Comparison of ENCODE assay signal across 17 cellular contexts in the genomic region with DNA sequence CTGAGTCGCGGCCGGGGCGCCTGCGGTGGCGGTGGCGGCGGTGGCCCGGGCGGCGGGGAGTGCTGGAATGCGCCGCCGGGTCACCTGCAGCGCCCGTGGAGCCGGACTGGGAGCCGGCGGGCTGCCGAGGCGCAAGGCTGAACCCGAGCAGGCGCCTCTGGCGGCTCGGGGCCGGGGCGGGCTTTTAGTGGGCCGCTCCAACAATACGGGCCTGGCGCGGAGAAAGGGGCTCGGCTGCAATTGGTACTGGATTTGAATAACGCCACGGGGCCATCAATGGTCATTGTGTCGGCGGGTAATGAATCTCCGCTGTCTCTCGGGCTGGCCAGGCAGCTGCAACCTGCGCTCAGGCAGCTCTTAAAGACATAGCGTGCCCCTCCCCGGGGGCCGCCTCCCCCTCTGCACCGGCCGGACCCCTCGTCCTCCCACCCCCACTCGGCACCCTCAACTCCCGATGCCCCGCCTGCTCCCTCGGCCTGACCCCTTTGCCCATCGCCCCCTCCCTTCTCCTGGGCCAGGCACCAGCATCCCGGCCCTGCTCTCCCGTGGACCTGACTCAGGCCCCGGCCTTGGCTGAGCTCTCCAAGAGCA. TPM values are rescaled to one million over a fixed set of nuclear protein-coding genes. Genes with fewer than 3 reads are reported as not detected.
DNase-seq lines count a peak whose midpoint lies in the region; ATAC-seq and TF ChIP-seq lines count a peak whose summit lies in the region.
"Had no signal": no experiment of that assay in that cellular context is flagged by ENCODE, and none has a peak within 500 bp of the region (broad histone marks: within the 10 kb centered on the region; RNA-seq: fewer than 3 reads in every experiment).

No MANE protein-coding gene starts in this region.

- H3K27me3 ChIP-seq in mesendoderm (ENCODE audit: insufficient read depth, low read length, poor library complexity) (peaks cover 47% of the 10 kb centered on the region), smooth muscle cell (ENCODE audit: low read depth) (peaks cover 99% of the 10 kb centered on the region), upper lobe of right lung (no peaks in the 10 kb centered on the region)
- H3K27me3 ChIP-seq: pancreas had no signal

- H3K36me3 ChIP-seq in mesendoderm (ENCODE audit: control insufficient read depth, insufficient read depth, low read length): peaks cover 3% of the 10 kb centered on the region
- H3K36me3 ChIP-seq in smooth muscle cell (ENCODE audit: low read depth): no peaks in the 10 kb centered on the region
- H3K36me3 ChIP-seq in upper lobe of right lung: peaks cover 23% of the 10 kb centered on the region

- no peak overlapping the region for H3K23ac ChIP-seq in mesendoderm (ENCODE audit: low read length)

- H3K79me2 ChIP-seq in mesendoderm (ENCODE audit: control insufficient read depth, insufficient read depth, low read length) (no peaks in the 10 kb centered on the region), smooth muscle cell (ENCODE audit: low read depth) (no peaks in the 10 kb centered on the region)

- peaks cover 97% of the 10 kb centered on the region for H3K27me3 Mint-ChIP-seq in WTC11 (ENCODE audit: low read depth)
- H3K27me3 Mint-ChIP-seq in activated CD4-positive, alpha-beta T cell treated with anti-CD3 and anti-CD28 coated beads, Interleukin-2, amount 10 ng/mL, durations not matched to agents 24 days and 14 days: peaks cover 15% of the 10 kb centered on the region

- no peak overlapping the region for H2BK5ac ChIP-seq in mesendoderm (ENCODE audit: low read length)

- H2BK120ac ChIP-seq in mesendoderm (ENCODE audit: low read depth, low read length): no peak overlapping the region

- peak overlapping the region; percentile 13 for H3K9ac ChIP-seq in mesendoderm (ENCODE audit: low read length)
- no peak overlapping the region for H3K9ac ChIP-seq in smooth muscle cell (ENCODE audit: low read depth)
- H3K9ac ChIP-seq: BLaER1 treated with 17β-estradiol and CSF1 and Interleukin-3, amounts not matched to agents 10 nM and 100 nM had no signal

- H4K5ac ChIP-seq in mesendoderm (ENCODE audit: low read length): no peak overlapping the region

- WGBS in mesendoderm (ENCODE audit: extremely low coverage, insufficient coverage, low lambda C conversion rate): no CpG with 5 or more reads among the region's 53 CpGs
- 2% methylated on average over 30 of the region's 53 CpGs for WGBS in smooth muscle cell (ENCODE audit: low lambda C conversion rate)

- peak; percentile 29 for ATAC-seq in WTC11
- no peak for ATAC-seq in upper lobe of right lung
- ATAC-seq: activated CD8-positive, alpha-beta T cell treated with anti-CD3 and anti-CD28 coated beads for 36 hours; HCT116; pancreas had no signal

- peaks cover 52% of the 10 kb centered on the region for H4K20me1 ChIP-seq in smooth muscle cell (ENCODE audit: low read depth)

- no peak for TF ChIP-seq CTCF in WTC11 (IDR thresholded peaks at IDR 0.05)
- no peak for TF ChIP-seq CTCF in smooth muscle cell (IDR thresholded peaks at IDR 0.05; ENCODE audit: borderline replicate concordance, insufficient read depth, poor library complexity, severe bottlenecking)
- no peak for TF ChIP-seq CTCF in upper lobe of right lung (IDR thresholded peaks at IDR 0.05)

- H2BK15ac ChIP-seq in mesendoderm (replicated peaks; ENCODE audit: low read depth): no peak overlapping the region

- H3K79me1 ChIP-seq in mesendoderm (ENCODE audit: low read length): no peaks in the 10 kb centered on the region

- H3K4me1 Mint-ChIP-seq in WTC11: peaks cover 64% of the 10 kb centered on the region
- H3K4me1 Mint-ChIP-seq in activated CD4-positive, alpha-beta T cell treated with anti-CD3 and anti-CD28 coated beads, Interleukin-2, amount 10 ng/mL, durations not matched to agents 24 days and 14 days: peaks cover 3% of the 10 kb centered on the region

- no peak overlapping the region for H3K4me3 ChIP-seq in mesendoderm (ENCODE audit: low read length)
- peak overlapping the region; percentile 8 for H3K4me3 ChIP-seq in smooth muscle cell
- no peak overlapping the region for H3K4me3 ChIP-seq in upper lobe of right lung
- H3K4me3 ChIP-seq: BLaER1 treated with 17β-estradiol and CSF1 and Interleukin-3, amounts not matched to agents 10 nM and 100 nM; pancreas had no signal

- no peak overlapping the region for H3K4ac ChIP-seq in mesendoderm (ENCODE audit: low read depth, low read length)

- DNase-seq in WTC11 (ENCODE audit: low spot score) (peak; percentile 70), globus pallidus (ENCODE audit: low spot score) (peak; percentile 97), mesendoderm (peak; percentile 67), smooth muscle cell (lab: John Stamatoyannopoulos, UW; ENCODE audit: unreplicated experiment) (no peak), hepatic stellate cell (ENCODE audit: low spot score) (no peak), upper lobe of right lung (no peak)
- DNase-seq in activated CD4-positive, CD25-positive, alpha-beta regulatory T cell treated with anti-CD3 and anti-CD28 coated beads, Interleukin-2, amount 50 U/mL, for 72 hours: no peak
- no peak for DNase-seq in activated CD4-positive, alpha-beta T cell treated with anti-CD3 and anti-CD28 coated beads, Interleukin-2, amount 10 ng/mL, durations not matched to agents 24 days and 14 days
- DNase-seq: activated CD8-positive, alpha-beta T cell treated with anti-CD3 and anti-CD28 coated beads for 36 hours; DMS79; KG1; NCI-H1417 treated with DMSO at 0.1 percent for 48 hours had no signal

- no peak overlapping the region for H3K4me2 ChIP-seq in mesendoderm (ENCODE audit: low read length)
- peak overlapping the region; percentile 76 for H3K4me2 ChIP-seq in smooth muscle cell
- H3K4me2 ChIP-seq: BLaER1 treated with 17β-estradiol and CSF1 and Interleukin-3, amounts not matched to agents 10 nM and 100 nM had no signal

- H3K27ac Mint-ChIP-seq in WTC11: no peak overlapping the region
- no peak overlapping the region for H3K27ac Mint-ChIP-seq in activated CD4-positive, alpha-beta T cell treated with anti-CD3 and anti-CD28 coated beads, Interleukin-2, amount 10 ng/mL, durations not matched to agents 24 days and 14 days
- H3K27ac Mint-ChIP-seq: activated CD8-positive, alpha-beta T cell treated with anti-CD3 and anti-CD28 coated beads for 36 hours; activated T-helper 1 cell treated with anti-CD3 and anti-CD28 coated beads, Interleukin-12 subunit alpha, Interleukin-12 subunit beta, Interleukin-2, Interleukin-4 antibody, amounts not matched to agents 30 ng/mL and 10 ng/mL and 1 ng/mL, durations not matched to agents 14 hours and 24 hours and 36 hours; dendritic cell treated with granulocyte-macrophage colony-stimulating factor and Interleukin-4, amounts not matched to agents 40 ng/mL and 50 ng/mL, for 4 days had no signal

- H3K27ac ChIP-seq in mesendoderm (ENCODE audit: low read depth, low read length) (no peak overlapping the region), smooth muscle cell (ENCODE audit: low read depth) (no peak overlapping the region), upper lobe of right lung (no peak overlapping the region)
- H3K27ac ChIP-seq: BLaER1 treated with 17β-estradiol and CSF1 and Interleukin-3, amounts not matched to agents 10 nM and 100 nM; pancreas had no signal

- POLR2A ChIA-PET in WTC11 (lab: Charles Lee): interaction anchor here (1.1 kb wide), 1 partner anchor 52 kb away, joined by 4 read pairs; no protein-coding TSS in a partner anchor

- no peaks in the 10 kb centered on the region for H3F3A ChIP-seq in smooth muscle cell (ENCODE audit: low read depth)

- H2AFZ ChIP-seq in smooth muscle cell (ENCODE audit: low read depth): no peak overlapping the region

- no peaks in the 10 kb centered on the region for H3K9me3 Mint-ChIP-seq in WTC11
- no peaks in the 10 kb centered on the region for H3K9me3 Mint-ChIP-seq in activated CD4-positive, alpha-beta T cell treated with anti-CD3 and anti-CD28 coated beads, Interleukin-2, amount 10 ng/mL, durations not matched to agents 24 days and 14 days
- H3K9me3 Mint-ChIP-seq: activated CD8-positive, alpha-beta T cell treated with anti-CD3 and anti-CD28 coated beads for 36 hours; activated T-helper 1 cell treated with anti-CD3 and anti-CD28 coated beads, Interleukin-12 subunit alpha, Interleukin-12 subunit beta, Interleukin-2, Interleukin-4 antibody, amounts not matched to agents 30 ng/mL and 10 ng/mL and 1 ng/mL, durations not matched to agents 14 hours and 24 hours and 36 hours; dendritic cell treated with granulocyte-macrophage colony-stimulating factor and Interleukin-4, amounts not matched to agents 40 ng/mL and 50 ng/mL, for 4 days had no signal

- peak overlapping the region; percentile 60 for H3K56ac ChIP-seq in mesendoderm (ENCODE audit: low read length)

- CTCF ChIA-PET in WTC11 (lab: Charles Lee): interaction anchor here (0.5 to 8.3 kb wide), 11 partner anchors 9 to 930 kb away, joined by 3 to 74 read pairs (median 4); a partner anchor contains a TSS

- intact Hi-C loops in upper lobe of right lung (cut with DNase I): no loop called here
- intact Hi-C loops in activated CD4-positive, alpha-beta T cell treated with anti-CD3 and anti-CD28 coated beads, Interleukin-2, amount 10 ng/mL, durations not matched to agents 24 days and 14 days (cut with micrococcal nuclease): no loop called here

- H3K4me1 ChIP-seq in mesendoderm (ENCODE audit: control insufficient read depth, low read depth, low read length) (peaks cover 9% of the 10 kb centered on the region), smooth muscle cell (ENCODE audit: low read depth) (peaks cover 19% of the 10 kb centered on the region), upper lobe of right lung (peaks cover 4% of the 10 kb centered on the region)
- H3K4me1 ChIP-seq: pancreas had no signal

- H2AK5ac ChIP-seq in mesendoderm (ENCODE audit: low read length): no peak overlapping the region

- no peak overlapping the region for H4K8ac ChIP-seq in mesendoderm (ENCODE audit: low read depth, low read length)

- H3K18ac ChIP-seq in mesendoderm (ENCODE audit: low read length): no peak overlapping the region

- peaks cover 4% of the 10 kb centered on the region for H3K36me3 Mint-ChIP-seq in WTC11
- peaks cover 14% of the 10 kb centered on the region for H3K36me3 Mint-ChIP-seq in activated CD4-positive, alpha-beta T cell treated with anti-CD3 and anti-CD28 coated beads, Interleukin-2, amount 10 ng/mL, durations not matched to agents 24 days and 14 days (ENCODE audit: low read depth)

- peak overlapping the region; percentile 63 for H3K4me3 Mint-ChIP-seq in WTC11
- no peak overlapping the region for H3K4me3 Mint-ChIP-seq in activated CD4-positive, alpha-beta T cell treated with anti-CD3 and anti-CD28 coated beads, Interleukin-2, amount 10 ng/mL, durations not matched to agents 24 days and 14 days
- H3K4me3 Mint-ChIP-seq: activated CD8-positive, alpha-beta T cell treated with anti-CD3 and anti-CD28 coated beads for 36 hours; activated T-helper 1 cell treated with anti-CD3 and anti-CD28 coated beads, Interleukin-12 subunit alpha, Interleukin-12 subunit beta, Interleukin-2, Interleukin-4 antibody, amounts not matched to agents 30 ng/mL and 10 ng/mL and 1 ng/mL, durations not matched to agents 14 hours and 24 hours and 36 hours; dendritic cell treated with granulocyte-macrophage colony-stimulating factor and Interleukin-4, amounts not matched to agents 40 ng/mL and 50 ng/mL, for 4 days had no signal

- H3K9me3 ChIP-seq in smooth muscle cell (replicated peaks; ENCODE audit: low read depth) (no peaks in the 10 kb centered on the region), upper lobe of right lung (no peaks in the 10 kb centered on the region)
- H3K9me3 ChIP-seq: BLaER1 treated with 17β-estradiol and CSF1 and Interleukin-3, amounts not matched to agents 10 nM and 100 nM; pancreas had no signal

RNA-seq across cellular contexts. Expression of a gene that starts 22.1 kb away (rescaled TPM):
- total RNA-seq in WTC11 (2021) (52.0 to 67.9 TPM (median 54.3 TPM) in 3 replicates), smooth muscle cell (27.1 and 27.3 TPM in 2 replicates), upper lobe of right lung (56.5 TPM)
- 52.0 TPM for polyA plus RNA-seq in mesendoderm (2013, experiment 1 of 2)
- polyA plus RNA-seq in mesendoderm (2013, experiment 2 of 2): 52.8 TPM
- polyA plus RNA-seq in smooth muscle cell: 41.2 and 48.7 TPM in 2 replicates
- 87.2 and 98.3 TPM in 2 replicates for total RNA-seq in activated CD4-positive, alpha-beta T cell treated with anti-CD3 and anti-CD28 coated beads, Interleukin-2, amount 10 ng/mL, durations not matched to agents 24 days and 14 days

RNA-seq across cellular contexts. Expression of a gene that starts 27.4 kb away (rescaled TPM):
- total RNA-seq in WTC11 (2021) (13.7 to 15.9 TPM (median 15.2 TPM) in 3 replicates), smooth muscle cell (116 and 129 TPM in 2 replicates), upper lobe of right lung (14.0 TPM)
- 3.1 TPM for polyA plus RNA-seq in mesendoderm (2013, experiment 1 of 2)
- 2.8 TPM for polyA plus RNA-seq in mesendoderm (2013, experiment 2 of 2)
- 310 and 357 TPM in 2 replicates for polyA plus RNA-seq in smooth muscle cell
- total RNA-seq in activated CD4-positive, alpha-beta T cell treated with anti-CD3 and anti-CD28 coated beads, Interleukin-2, amount 10 ng/mL, durations not matched to agents 24 days and 14 days: 1.3 and 1.6 TPM in 2 replicates

RNA-seq across cellular contexts. Expression of a gene that starts 52.9 kb away (rescaled TPM):
- total RNA-seq in WTC11 (2021) (20.8 to 23.8 TPM (median 21.2 TPM) in 3 replicates), smooth muscle cell (6.1 and 10.4 TPM in 2 replicates), upper lobe of right lung (21.4 TPM)
- polyA plus RNA-seq in mesendoderm (2013, experiment 1 of 2): 19.7 TPM
- 19.5 TPM for polyA plus RNA-seq in mesendoderm (2013, experiment 2 of 2)
- 10.3 and 16.0 TPM in 2 replicates for polyA plus RNA-seq in smooth muscle cell
- total RNA-seq in activated CD4-positive, alpha-beta T cell treated with anti-CD3 and anti-CD28 coated beads, Interleukin-2, amount 10 ng/mL, durations not matched to agents 24 days and 14 days: 37.0 and 37.9 TPM in 2 replicates

Comparison
In these comparisons a context has a peak if more than half of its experiments do, and no peak if none do; other contexts are left out.
1. DNase-seq: peak in WTC11 (single experiment), globus pallidus (single experiment) and mesendoderm (single experiment); none in smooth muscle cell (single experiment), hepatic stellate cell (single experiment), upper lobe of right lung (single experiment), activated CD4-positive, CD25-positive, alpha-beta regulatory T cell treated with anti-CD3 and anti-CD28 coated beads, Interleukin-2, amount 50 U/mL, for 72 hours (single experiment) and activated CD4-positive, alpha-beta T cell treated with anti-CD3 and anti-CD28 coated beads, Interleukin-2, amount 10 ng/mL, durations not matched to agents 24 days and 14 days (single experiment).